16 cellular contexts compared by ENCODE assay signal in genomic region chr17:69763503-69763902, GRCh38.
DNase-seq lines count a peak whose midpoint lies in the region; ATAC-seq and TF ChIP-seq lines count a peak whose summit lies in the region.
"Had no signal": no experiment of that assay in that cellular context is flagged by ENCODE, and none has a peak within 500 bp of the region (broad histone marks: within the 10 kb centered on the region; RNA-seq: fewer than 3 reads in every experiment).

No MANE protein-coding gene starts in this region.

- dilution Hi-C loops in mammary epithelial cell (cut with HindIII; ENCODE audit: low sequenced_read_pairs): loop anchor here (10.0 kb wide), 1 partner anchor 111 kb away; no protein-coding TSS in a partner anchor

- TF ChIP-seq CTCF in AG10803 (conservative IDR thresholded peaks at IDR 0.05; ENCODE audit: low read length): no peak
- no peak for TF ChIP-seq CTCF in mammary epithelial cell (conservative IDR thresholded peaks at IDR 0.05 in 1 of 2, IDR thresholded peaks at IDR 0.05 in 1 of 2; ENCODE audit: extremely low read depth in 1 of 2, insufficient read depth in 1 of 2, low read depth in 1 of 2, low read length in 2 of 2)

- H4K20me1 ChIP-seq in mammary epithelial cell (ENCODE audit: insufficient read depth, low read length): no peaks in the 10 kb centered on the region

- H3K9me3 ChIP-seq in mammary epithelial cell (replicated peaks; ENCODE audit: insufficient read depth, low read length) (no peaks in the 10 kb centered on the region), T-helper 17 cell (ENCODE audit: control insufficient read depth, low read length, poor library complexity, severe bottlenecking) (no peaks in the 10 kb centered on the region)
- H3K9me3 ChIP-seq: body of pancreas had no signal

- H3K9ac ChIP-seq in mammary epithelial cell (ENCODE audit: insufficient read depth, low read length): no peak overlapping the region

- in situ Hi-C loops in mammary epithelial cell (cut with MboI; ENCODE audit: low sequenced_read_pairs in 2 of 2): no loop called here

- no peaks in the 10 kb centered on the region for H3K27me3 ChIP-seq in mammary epithelial cell (ENCODE audit: insufficient read depth, low read length)
- H3K27me3 ChIP-seq: body of pancreas had no signal

- DNase-seq in AG10803 (ENCODE audit: low read depth) (peak; percentile 32), mammary epithelial cell (peak; percentile 30), iPS-NIHi7 (ENCODE audit: extremely low spot score) (peak; percentile 37), NCI-H1417 (lab: John Stamatoyannopoulos, UW) (no peak), T-helper 17 cell (no peak)
- DNase-seq in Jurkat, Clone E6-1 (ENCODE audit: low read depth, low spot score): peak; percentile 1
- no peak for DNase-seq in activated naive CD4-positive, alpha-beta T cell treated with anti-CD3 and anti-CD28 coated beads, Interleukin-2, amount 50 U/mL, for 16 hours
- DNase-seq: activated CD4-positive, alpha-beta T cell treated with anti-CD3 and anti-CD28 coated beads, Interleukin-2, amount 50 U/mL, for 1 hour; AML-193; body of pancreas; DND-41; H7; NCI-H1092 treated with DMSO at 0.1 percent for 48 hours; stimulated activated CD4-positive, alpha-beta T cell treated with anti-CD3 and anti-CD28 coated beads, Interleukin-4, amount 100 ng/mL, for 1 hour had no signal

- intact Hi-C loops in mammary epithelial cell (cut with micrococcal nuclease): no loop called here

- no peaks in the 10 kb centered on the region for H3K36me3 ChIP-seq in mammary epithelial cell (ENCODE audit: insufficient read depth, low read length)

- H3K36me3 Mint-ChIP-seq in T-helper 17 cell (ENCODE audit: low read depth): no peaks in the 10 kb centered on the region
- H3K36me3 Mint-ChIP-seq: stimulated activated memory B cell treated with anti-CD40 and anti-IgM and Interleukin-4, amounts not matched to agents 10 μg/mL and 1 μg/mL and 100 μg/mL, for 72 hours had no signal

- no peaks in the 10 kb centered on the region for H3K4me1 Mint-ChIP-seq in T-helper 17 cell
- H3K4me1 Mint-ChIP-seq: stimulated activated memory B cell treated with anti-CD40 and anti-IgM and Interleukin-4, amounts not matched to agents 10 μg/mL and 1 μg/mL and 100 μg/mL, for 72 hours had no signal

- CTCF ChIA-PET in mammary epithelial cell (lab: Charles Lee; ENCODE audit: low non-redundant PET): no interaction called here

- 95% methylated on average over 3 of the region's 3 CpGs for WGBS in mammary epithelial cell (ENCODE audit: low coverage, missing lambda C conversion rate)

- ATAC-seq in HG03571 (IDR thresholded peaks at IDR 0.05; ENCODE audit: unreplicated experiment) (no peak), T-helper 17 cell (no peak)
- ATAC-seq: body of pancreas; stimulated activated memory B cell treated with anti-CD40 and anti-IgM and Interleukin-4, amounts not matched to agents 10 μg/mL and 1 μg/mL and 100 μg/mL, for 72 hours had no signal

- no peak overlapping the region for H3K4me3 Mint-ChIP-seq in T-helper 17 cell
- H3K4me3 Mint-ChIP-seq: stimulated activated memory B cell treated with anti-CD40 and anti-IgM and Interleukin-4, amounts not matched to agents 10 μg/mL and 1 μg/mL and 100 μg/mL, for 72 hours had no signal

- no peak overlapping the region for H3K4me3 ChIP-seq in AG10803 (ENCODE audit: low read length)
- no peak overlapping the region for H3K4me3 ChIP-seq in Jurkat, Clone E6-1 (ENCODE audit: low read length)
- no peak overlapping the region for H3K4me3 ChIP-seq in mammary epithelial cell (replicated peaks in 1 of 3; ENCODE audit: insufficient read depth in 1 of 3, low read depth in 2 of 3, low read length in 3 of 3)
- H3K4me3 ChIP-seq: body of pancreas had no signal

- H2AFZ ChIP-seq in mammary epithelial cell (ENCODE audit: low read depth, low read length): no peak overlapping the region

- H3K27me3 Mint-ChIP-seq in T-helper 17 cell: no peaks in the 10 kb centered on the region
- H3K27me3 Mint-ChIP-seq: stimulated activated memory B cell treated with anti-CD40 and anti-IgM and Interleukin-4, amounts not matched to agents 10 μg/mL and 1 μg/mL and 100 μg/mL, for 72 hours had no signal

- H3K27ac Mint-ChIP-seq in T-helper 17 cell: no peak overlapping the region
- H3K27ac Mint-ChIP-seq: stimulated activated memory B cell treated with anti-CD40 and anti-IgM and Interleukin-4, amounts not matched to agents 10 μg/mL and 1 μg/mL and 100 μg/mL, for 72 hours had no signal

- no peak overlapping the region for H3K4me2 ChIP-seq in mammary epithelial cell (ENCODE audit: insufficient read depth, low read depth, low read length)

- H3K79me2 ChIP-seq in mammary epithelial cell (ENCODE audit: insufficient read depth, low read length): no peaks in the 10 kb centered on the region

- peaks cover 34% of the 10 kb centered on the region for H3K4me1 ChIP-seq in mammary epithelial cell (ENCODE audit: insufficient read depth, low read length)
- H3K4me1 ChIP-seq: body of pancreas had no signal

- H3K27ac ChIP-seq in mammary epithelial cell (ENCODE audit: insufficient read depth, low read depth, low read length): peak overlapping the region; percentile 34
- H3K27ac ChIP-seq: body of pancreas had no signal

- BruUV-seq in mammary epithelial cell (replicated peaks; lab: Mats Ljungman, UMichigan): no TSS peak

Comparison
In these comparisons a context has a peak if more than half of its experiments do, and no peak if none do; other contexts are left out.
1. DNase-seq: peak in AG10803 (single experiment), Jurkat, Clone E6-1 (single experiment), mammary epithelial cell (single experiment) and iPS-NIHi7 (single experiment); none in NCI-H1417 (0 of 3), activated naive CD4-positive, alpha-beta T cell treated with anti-CD3 and anti-CD28 coated beads, Interleukin-2, amount 50 U/mL, for 16 hours (single experiment) and T-helper 17 cell (0 of 3).